Comparison of ENCODE assay signal across 10 cellular contexts in the genomic region with DNA sequence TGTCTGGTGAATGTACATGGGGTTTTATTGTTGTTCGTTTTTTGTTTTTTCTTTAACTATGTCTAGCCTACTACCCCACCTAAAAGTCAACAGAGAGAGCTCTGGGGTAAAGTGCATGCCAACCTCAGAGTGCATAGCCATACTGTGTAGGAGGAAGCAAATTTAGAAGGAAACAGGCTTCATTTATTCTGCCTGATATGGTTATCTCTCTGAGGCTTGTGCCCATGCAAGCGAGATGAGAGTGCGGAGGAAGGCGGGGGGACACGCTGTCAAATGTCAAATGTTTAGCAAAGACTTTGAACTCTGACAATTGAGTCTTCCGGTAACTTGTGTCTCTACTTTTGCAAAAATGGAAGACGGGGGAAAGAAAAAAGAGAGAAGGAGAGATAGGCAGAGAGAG.
DNase-seq lines count a peak whose midpoint lies in the region; ATAC-seq and TF ChIP-seq lines count a peak whose summit lies in the region.
"Had no signal": no experiment of that assay in that cellular context is flagged by ENCODE, and none has a peak within 500 bp of the region (broad histone marks: within the 10 kb centered on the region; RNA-seq: fewer than 3 reads in every experiment).

No MANE protein-coding gene starts in this region.

- H3K4me1 ChIP-seq in DOHH2 (ENCODE audit: control insufficient read depth, low read length) (peaks cover 55% of the 10 kb centered on the region), smooth muscle cell (ENCODE audit: low read depth) (peaks cover 3% of the 10 kb centered on the region), body of pancreas (no peaks in the 10 kb centered on the region)

- H3K27me3 ChIP-seq in DOHH2 (ENCODE audit: control insufficient read depth, low read length) (no peaks in the 10 kb centered on the region), smooth muscle cell (ENCODE audit: low read depth) (no peaks in the 10 kb centered on the region), body of pancreas (no peaks in the 10 kb centered on the region)

- no peak for ATAC-seq in GM18907 (IDR thresholded peaks at IDR 0.05; ENCODE audit: unreplicated experiment)
- no peak for ATAC-seq in GM18511 (IDR thresholded peaks at IDR 0.05; ENCODE audit: unreplicated experiment)
- no peak for ATAC-seq in body of pancreas

- peaks cover 11% of the 10 kb centered on the region for H3K79me2 ChIP-seq in DOHH2 (ENCODE audit: control insufficient read depth, low read length)
- H3K79me2 ChIP-seq in smooth muscle cell (ENCODE audit: low read depth) = no peaks in the 10 kb centered on the region

- H3K4me3 ChIP-seq in DOHH2 (ENCODE audit: low read length) = peak overlapping the region; percentile 62
- H3K4me3 ChIP-seq in smooth muscle cell = no peak overlapping the region
- no peak overlapping the region for H3K4me3 ChIP-seq in body of pancreas

- no peak overlapping the region for H3K9ac ChIP-seq in smooth muscle cell (ENCODE audit: low read depth)

- H3K36me3 Mint-ChIP-seq in activated naive CD4-positive, alpha-beta T cell treated with anti-CD3 and anti-CD28 coated beads, Interleukin-2, amount 50 U/mL, for 24 hours = peaks cover 6% of the 10 kb centered on the region

- H3K4me1 Mint-ChIP-seq in activated naive CD4-positive, alpha-beta T cell treated with anti-CD3 and anti-CD28 coated beads, Interleukin-2, amount 50 U/mL, for 24 hours = peaks cover 98% of the 10 kb centered on the region

- H4K20me1 ChIP-seq in DOHH2 (ENCODE audit: control insufficient read depth, insufficient read depth, low read depth, low read length) = no peaks in the 10 kb centered on the region
- H4K20me1 ChIP-seq in smooth muscle cell (ENCODE audit: low read depth) = no peaks in the 10 kb centered on the region

- H2AFZ ChIP-seq in smooth muscle cell (ENCODE audit: low read depth) = no peak overlapping the region

- no peak for TF ChIP-seq POLR2A in body of pancreas (IDR thresholded peaks at IDR 0.05)

- no peaks in the 10 kb centered on the region for H3K9me3 Mint-ChIP-seq in activated naive CD4-positive, alpha-beta T cell treated with anti-CD3 and anti-CD28 coated beads, Interleukin-2, amount 50 U/mL, for 24 hours

- H3K27me3 Mint-ChIP-seq in activated naive CD4-positive, alpha-beta T cell treated with anti-CD3 and anti-CD28 coated beads, Interleukin-2, amount 50 U/mL, for 24 hours = no peaks in the 10 kb centered on the region

- WGBS in smooth muscle cell (ENCODE audit: low lambda C conversion rate) = 58% methylated on average over 7 of the region's 7 CpGs
- 56 to 69% methylated on average over 7 of the region's 7 CpGs for WGBS in body of pancreas, 2 donors

- TF ChIP-seq CTCF in DOHH2 (IDR thresholded peaks at IDR 0.05; ENCODE audit: low read depth, low read length, poor library complexity, severe bottlenecking) (no peak), smooth muscle cell (IDR thresholded peaks at IDR 0.05; ENCODE audit: borderline replicate concordance, insufficient read depth, poor library complexity, severe bottlenecking) (no peak), body of pancreas (IDR thresholded peaks at IDR 0.05) (no peak)

- peak overlapping the region; percentile 98 for H3K27ac Mint-ChIP-seq in activated naive CD4-positive, alpha-beta T cell treated with anti-CD3 and anti-CD28 coated beads, Interleukin-2, amount 50 U/mL, for 24 hours

- no peaks in the 10 kb centered on the region for H3K36me3 ChIP-seq in DOHH2 (ENCODE audit: control insufficient read depth, low read length)
- no peaks in the 10 kb centered on the region for H3K36me3 ChIP-seq in smooth muscle cell (ENCODE audit: low read depth)
- no peaks in the 10 kb centered on the region for H3K36me3 ChIP-seq in body of pancreas (replicated peaks in 1 of 2; ENCODE audit: insufficient read depth in 1 of 2, low read depth in 2 of 2)

- H3K4me2 ChIP-seq in DOHH2 (ENCODE audit: low read length) = peak overlapping the region; percentile 81
- H3K4me2 ChIP-seq in smooth muscle cell = peak overlapping the region; percentile 45

- no peaks in the 10 kb centered on the region for H3F3A ChIP-seq in DOHH2 (ENCODE audit: control insufficient read depth, insufficient read depth)
- peaks cover 6% of the 10 kb centered on the region for H3F3A ChIP-seq in smooth muscle cell (ENCODE audit: low read depth)

- peak overlapping the region; percentile 43 for H3K27ac ChIP-seq in DOHH2 (ENCODE audit: low read depth, low read length)
- H3K27ac ChIP-seq in smooth muscle cell (ENCODE audit: low read depth) = no peak overlapping the region
- no peak overlapping the region for H3K27ac ChIP-seq in body of pancreas

- peak overlapping the region; percentile 86 for H3K4me3 Mint-ChIP-seq in activated naive CD4-positive, alpha-beta T cell treated with anti-CD3 and anti-CD28 coated beads, Interleukin-2, amount 50 U/mL, for 24 hours

- DNase-seq in T-helper 22 cell (ENCODE audit: low read depth) (peak; percentile 32), smooth muscle cell (lab: John Stamatoyannopoulos, UW; ENCODE audit: unreplicated experiment) (no peak), body of pancreas (no peak), GM03348 (ENCODE audit: low spot score) (no peak)
- DNase-seq: DMS 273 treated with DMSO at 0.1 percent for 48 hours, NCI-H226 had no signal

- intact Hi-C loops in body of pancreas (cut with DNase I) = loop anchor here (5.0 to 10.0 kb wide), 2 partner anchors 335 to 533 kb away; no protein-coding TSS in a partner anchor

- no peaks in the 10 kb centered on the region for H3K9me3 ChIP-seq in DOHH2 (ENCODE audit: control insufficient read depth, insufficient read depth, low read length)
- H3K9me3 ChIP-seq in smooth muscle cell (replicated peaks; ENCODE audit: low read depth) = no peaks in the 10 kb centered on the region
- H3K9me3 ChIP-seq in body of pancreas = no peaks in the 10 kb centered on the region

- no peaks in the 10 kb centered on the region for H3K9me2 ChIP-seq in DOHH2 (replicated peaks; ENCODE audit: control insufficient read depth, low read length)
